Comparison of ENCODE assay signal across 1 cellular context in genomic region chr10:73992899-73993788, GRCh38.
TF ChIP-seq lines count a peak whose summit lies in the region.

No MANE protein-coding gene starts in this region.

TF ChIP-seq in HEK293, 187 proteins besides CTCF, POLR2A, EP300 and RAD21 (continued from another document):
- no peak for TF ChIP-seq ZNF488 (tag by site-specific recombination; IDR thresholded peaks at IDR 0.05)
- peak; percentile 47 for TF ChIP-seq ZNF335 (tag by site-specific recombination; conservative IDR thresholded peaks at IDR 0.05)
